ENCODE assay signal across 22 cellular contexts in the genomic region with DNA sequence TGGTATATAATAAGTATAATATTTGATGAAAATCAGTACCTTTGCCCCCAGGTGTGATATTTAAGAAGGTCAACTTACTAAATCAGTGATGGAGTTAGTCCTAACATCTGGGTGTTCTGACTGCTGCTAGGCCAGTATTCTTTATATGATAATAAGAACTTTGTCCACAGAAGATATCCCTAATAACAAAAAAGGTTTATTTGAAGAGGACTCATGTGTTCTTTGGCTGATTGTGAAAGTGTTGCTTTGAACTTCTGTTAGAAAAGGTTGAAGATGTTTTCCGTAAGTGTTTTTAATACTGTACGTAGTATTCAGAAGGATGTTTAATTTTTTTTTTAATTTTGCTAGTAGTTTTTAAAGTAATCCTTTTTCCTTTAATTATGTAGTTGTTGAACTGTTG. TPM values are rescaled to one million over a fixed set of nuclear protein-coding genes. Genes with fewer than 3 reads are reported as not detected.
DNase-seq lines count a peak whose midpoint lies in the region; FAIRE-seq and TF ChIP-seq lines count a peak whose summit lies in the region.
"Had no signal": no experiment of that assay in that cellular context is flagged by ENCODE, and none has a peak within 500 bp of the region (broad histone marks: within the 10 kb centered on the region; RNA-seq: fewer than 3 reads in every experiment).

No MANE protein-coding gene starts in this region.

- FAIRE-seq in GM18507 (lab: Jason Lieb, UNC) (peak; percentile 12), RCC 7860 (lab: Jason Lieb, UNC) (peak; percentile 25), islet of Langerhans (lab: Jason Lieb, UNC) (peak; percentile 91)
- FAIRE-seq: bronchial epithelial cell had no signal

- H3K27ac ChIP-seq in subcutaneous abdominal adipose tissue (ENCODE audit: low read depth, low read length) (peak overlapping the region; percentile 64), A673 (ENCODE audit: low read depth, low read length, poor library complexity, severe bottlenecking) (no peak overlapping the region)
- H3K27ac ChIP-seq: HL-60, WERI-Rb-1 had no signal

- H3K9me3 ChIP-seq in subcutaneous abdominal adipose tissue (ENCODE audit: control insufficient read depth in 5 of 5, low read length in 5 of 5), result no peaks in the 10 kb centered on the region
- H3K9me3 ChIP-seq in A673 (ENCODE audit: low read depth, low read length, poor library complexity, severe bottlenecking), result no peaks in the 10 kb centered on the region
- H3K9me3 ChIP-seq: transverse colon had no signal

- H3K36me3 ChIP-seq in subcutaneous abdominal adipose tissue (ENCODE audit: control insufficient read depth in 5 of 5, insufficient read depth in 5 of 5, low read length in 5 of 5) (peaks cover 0 to 5% (median 3%) of the 10 kb centered on the region in 5 donors), A673 (ENCODE audit: insufficient read depth, low read length, poor library complexity, severe bottlenecking) (peaks cover 8% of the 10 kb centered on the region)
- H3K36me3 ChIP-seq: WERI-Rb-1 had no signal

- no TSS peak for BruUV-seq in A673 (replicated peaks; lab: Mats Ljungman, UMichigan)

- peak overlapping the region in 1 of 5 donors; percentile 25 for H3K9ac ChIP-seq in subcutaneous abdominal adipose tissue (ENCODE audit: low read length in 5 of 5)

- intact Hi-C loops in A673 (cut with micrococcal nuclease; ENCODE audit: unreplicated experiment), result no loop called here

- DNase-seq in GM18507 (ENCODE audit: extremely low spot score, insufficient read length, low read depth), result no peak
- DNase-seq in RCC 7860 (ENCODE audit: low spot score), result no peak
- DNase-seq in GOT3 (lab: John Stamatoyannopoulos, UW), result no peak
- no peak for DNase-seq in NCI-H1694 treated with DMSO at 0.1 percent for 48 hours (lab: John Stamatoyannopoulos, UW)
- no peak for DNase-seq in A673 (ENCODE audit: low spot score)
- DNase-seq: activated CD8-positive, alpha-beta memory T cell treated with anti-CD3 and anti-CD28 coated beads, Interleukin-2, amount 50 U/mL, for 4 hours; activated effector memory CD4-positive, alpha-beta T cell treated with Interleukin-2 at 50 U/mL for 16 hours; foreskin fibroblast; hippocampal formation; islet precursor cell; natural killer cell; NCI-H1694; NCI-H748 treated with DMSO at 0.1 percent for 48 hours; SHP77 treated with DMSO at 0.1 percent for 48 hours; stimulated activated naive CD8-positive, alpha-beta T cell treated with anti-CD3 and anti-CD28 coated beads, Interleukin-15, Interleukin-2, amounts not matched to agents 100 U/mL and 50 U/mL, for 24 hours; transverse colon; WERI-Rb-1 had no signal

- H3K4me1 ChIP-seq in subcutaneous abdominal adipose tissue (ENCODE audit: control insufficient read depth in 5 of 5, insufficient read depth in 5 of 5, low read length in 5 of 5) (peaks cover 0 to 78% (median 45%) of the 10 kb centered on the region in 5 donors), A673 (ENCODE audit: insufficient read depth, low read length, poor library complexity, severe bottlenecking) (peaks cover 55% of the 10 kb centered on the region)

- no peak for TF ChIP-seq CTCF in A673 (conservative IDR thresholded peaks at IDR 0.05; ENCODE audit: low read depth, low read length)

- CTCF ChIA-PET in A673 (lab: Charles Lee), result no interaction called here

- POLR2A ChIA-PET in A673 (lab: Charles Lee; ENCODE audit: low non-redundant PET), result no interaction called here

- no peaks in the 10 kb centered on the region for H3K27me3 ChIP-seq in subcutaneous abdominal adipose tissue (ENCODE audit: control insufficient read depth in 5 of 5, insufficient read depth in 4 of 5, low read length in 5 of 5)
- no peaks in the 10 kb centered on the region for H3K27me3 ChIP-seq in A673 (replicated peaks; ENCODE audit: insufficient read depth, low read depth, low read length, poor library complexity)
- H3K27me3 ChIP-seq: transverse colon had no signal

- H3K4me3 ChIP-seq in subcutaneous abdominal adipose tissue (ENCODE audit: low read depth in 1 of 5, low read length in 5 of 5), result no peak overlapping the region
- H3K4me3 ChIP-seq in A673 (ENCODE audit: low read depth, low read length, poor library complexity, severe bottlenecking), result no peak overlapping the region
- H3K4me3 ChIP-seq: skin epidermis, transverse colon had no signal

RNA-seq across cellular contexts. Expression of gene PTEN, which starts 10.2 kb away (rescaled TPM):
- 66.0 and 66.4 TPM in 2 replicates for total RNA-seq in A673 (2021)

RNA-seq across cellular contexts. Expression of gene KLLN, which starts 10.3 kb away (rescaled TPM):
- 0.32 and 0.37 TPM in 2 replicates for total RNA-seq in A673 (2021)

RNA-seq across cellular contexts. Expression of gene ATAD1, which starts 55.6 kb away (rescaled TPM):
- total RNA-seq in A673 (2021), result 48.6 and 51.6 TPM in 2 replicates
